ENCODE assay signal across 10 cellular contexts in genomic region chr10:96700477-96701099, GRCh38. TPM values are rescaled to one million over a fixed set of nuclear protein-coding genes. Genes with fewer than 3 reads are reported as not detected.
A peak's percentile ranks its signal among the peaks of the same experiment; 100 is the strongest.
DNase-seq lines count a peak whose midpoint lies in the region; ATAC-seq and TF ChIP-seq lines count a peak whose summit lies in the region.
"Had no signal": no experiment of that assay in that cellular context is flagged by ENCODE, and none has a peak within 500 bp of the region (broad histone marks: within the 10 kb centered on the region; RNA-seq: fewer than 3 reads in every experiment).

No MANE protein-coding gene starts in this region.

- H3K27me3 Mint-ChIP-seq in CD14-positive monocyte (ENCODE audit: low read depth in 3 of 3) (peaks cover 0 to 6% (median 0%) of the 10 kb centered on the region in 3 donors), T-helper 17 cell (no peaks in the 10 kb centered on the region)

- WGBS in smooth muscle cell (ENCODE audit: low lambda C conversion rate), result 97% methylated on average over 12 of the region's 12 CpGs

- intact Hi-C loops in CD14-positive monocyte (cut with micrococcal nuclease), result no loop called here

- no peak overlapping the region for H3K4me2 ChIP-seq in smooth muscle cell

- H3K4me1 Mint-ChIP-seq in CD14-positive monocyte, result peaks cover 66% of the 10 kb centered on the region
- peaks cover 1% of the 10 kb centered on the region for H3K4me1 Mint-ChIP-seq in T-helper 17 cell

- H3K79me2 ChIP-seq in smooth muscle cell (ENCODE audit: low read depth), result no peaks in the 10 kb centered on the region

- no peak overlapping the region for H3K9ac ChIP-seq in smooth muscle cell (ENCODE audit: low read depth)

- H3K9me3 ChIP-seq in T-helper 17 cell (ENCODE audit: control insufficient read depth, low read length, poor library complexity, severe bottlenecking) (no peaks in the 10 kb centered on the region), smooth muscle cell (replicated peaks; ENCODE audit: low read depth) (no peaks in the 10 kb centered on the region)

- no peak for TF ChIP-seq CTCF in CD14-positive monocyte (IDR thresholded peaks at IDR 0.05)
- no peak for TF ChIP-seq CTCF in smooth muscle cell (IDR thresholded peaks at IDR 0.05; ENCODE audit: borderline replicate concordance, insufficient read depth, poor library complexity, severe bottlenecking)

- H3K36me3 ChIP-seq in smooth muscle cell (ENCODE audit: low read depth), result no peaks in the 10 kb centered on the region

- H3K27ac Mint-ChIP-seq in CD14-positive monocyte, result peak overlapping the region; percentile 91 to 98 (median 92)
- no peak overlapping the region for H3K27ac Mint-ChIP-seq in T-helper 17 cell
- H3K27ac Mint-ChIP-seq: activated naive CD8-positive, alpha-beta T cell treated with anti-CD3 and anti-CD28 coated beads, Interleukin-2, amount 10 ng/mL, durations not matched to agents 7 days and 5 days had no signal

- H3K27ac ChIP-seq in smooth muscle cell (ENCODE audit: low read depth), result no peak overlapping the region

- H4K20me1 ChIP-seq in smooth muscle cell (ENCODE audit: low read depth), result no peaks in the 10 kb centered on the region

- peak; percentile 82 for DNase-seq in CD14-positive monocyte (ENCODE audit: low spot score)
- no peak for DNase-seq in T-helper 17 cell
- DNase-seq in cerebellum (ENCODE audit: low spot score), result no peak
- no peak for DNase-seq in smooth muscle cell (lab: John Stamatoyannopoulos, UW; ENCODE audit: unreplicated experiment)
- no peak for DNase-seq in OCI-M2 (lab: John Stamatoyannopoulos, UW; ENCODE audit: unreplicated experiment)
- DNase-seq in SW 1271 (lab: John Stamatoyannopoulos, UW), result no peak
- DNase-seq: activated naive CD8-positive, alpha-beta T cell treated with anti-CD3 and anti-CD28 coated beads, Interleukin-2, amount 10 ng/mL, durations not matched to agents 7 days and 5 days; NCI-H2081 had no signal

- no peaks in the 10 kb centered on the region for H3K4me1 ChIP-seq in smooth muscle cell (ENCODE audit: low read depth)

- no peaks in the 10 kb centered on the region for H3K27me3 ChIP-seq in smooth muscle cell (ENCODE audit: low read depth)

- no peak overlapping the region for H2AFZ ChIP-seq in smooth muscle cell (ENCODE audit: low read depth)

- H3K4me3 Mint-ChIP-seq in CD14-positive monocyte, result peak overlapping the region; percentile 71 to 91
- peak overlapping the region; percentile 43 for H3K4me3 Mint-ChIP-seq in T-helper 17 cell
- H3K4me3 Mint-ChIP-seq: activated naive CD8-positive, alpha-beta T cell treated with anti-CD3 and anti-CD28 coated beads, Interleukin-2, amount 10 ng/mL, durations not matched to agents 7 days and 5 days had no signal

- no peak overlapping the region for H3K4me3 ChIP-seq in smooth muscle cell

- peaks cover 51 to 63% of the 10 kb centered on the region in 2 donors for H3K36me3 Mint-ChIP-seq in CD14-positive monocyte
- H3K36me3 Mint-ChIP-seq in T-helper 17 cell (ENCODE audit: low read depth), result no peaks in the 10 kb centered on the region

- ATAC-seq in GM19324 (IDR thresholded peaks at IDR 0.05; ENCODE audit: low FRiP score, unreplicated experiment) (peak; percentile 72), HG03064 (IDR thresholded peaks at IDR 0.05; ENCODE audit: low read depth, unreplicated experiment) (peak; percentile 52), T-helper 17 cell (peak; percentile 80)

- no peaks in the 10 kb centered on the region for H3K9me3 Mint-ChIP-seq in CD14-positive monocyte

- no peaks in the 10 kb centered on the region for H3F3A ChIP-seq in smooth muscle cell (ENCODE audit: low read depth)

RNA-seq across cellular contexts. Expression of gene PIK3AP1, which starts 19.7 kb away (rescaled TPM):
- polyA plus RNA-seq in CD14-positive monocyte (100 to 1,000 TPM in 1 of 2 donors, 10 to 100 TPM in 1; 95.5 to 157 TPM), smooth muscle cell (not detected in 2 replicates)
- total RNA-seq in T-helper 17 cell (1 to 10 TPM; 1.9 to 5.0 TPM), cerebellum (2.1 TPM), smooth muscle cell (0.09 and 1.2 TPM in 2 replicates)
